Comparison of ENCODE assay signal across 8 cellular contexts in genomic region chr13:85982102-85982501, GRCh38.
"Had no signal": no experiment of that assay in that cellular context is flagged by ENCODE, and none has a peak within 500 bp of the region (broad histone marks: within the 10 kb centered on the region; RNA-seq: fewer than 3 reads in every experiment).

No MANE protein-coding gene starts in this region.

- H3K4me3 ChIP-seq: GM23248, K562 had no signal

- FAIRE-seq: HTR-8/SVneo, K562 had no signal

- DNase-seq: GM23248, GOT3, H9, HCEC 1CT, IMR-90, KG1 had no signal

- H2AFZ ChIP-seq: GM23248 had no signal

- ATAC-seq: K562 had no signal

- H3K27ac ChIP-seq: GM23248 had no signal
